In genomic region chr10:14800397-14800796, GRCh38 we compare ENCODE assay signal across 34 cellular contexts.
"Had no signal": no experiment of that assay in that cellular context is flagged by ENCODE, and none has a peak within 500 bp of the region (broad histone marks: within the 10 kb centered on the region; RNA-seq: fewer than 3 reads in every experiment).

No MANE protein-coding gene starts in this region.

- H3K4me1 Mint-ChIP-seq: activated CD4-positive, alpha-beta T cell treated with anti-CD3 and anti-CD28 coated beads for 36 hours; activated CD4-positive, alpha-beta T cell treated with anti-CD3 and anti-CD28 coated beads, Interleukin-2, amount 10 ng/mL, durations not matched to agents 7 days and 5 days; brain had no signal

- H3K4me3 ChIP-seq: PC-9, SJCRH30, SK-N-MC had no signal

- DNase-seq: activated CD4-positive, alpha-beta T cell treated with anti-CD3 and anti-CD28 coated beads for 36 hours; activated CD4-positive, alpha-beta T cell treated with anti-CD3 and anti-CD28 coated beads, Interleukin-2, amount 10 ng/mL, durations not matched to agents 7 days and 5 days; activated CD4-positive, alpha-beta T cell treated with anti-CD3 and anti-CD28 coated beads, Interleukin-2, amount 50 U/mL, for 48 hours; activated CD8-positive, alpha-beta memory T cell treated with anti-CD3 and anti-CD28 coated beads, Interleukin-2, amount 50 U/mL, for 4 hours; activated CD8-positive, alpha-beta T cell treated with anti-CD3 and anti-CD28 coated beads, Interleukin-2, amount 10 ng/mL, durations not matched to agents 7 days and 5 days; activated gamma-delta T cell treated with Interleukin-2 at 50 U/mL for 16 hours; activated naive CD4-positive, alpha-beta T cell treated with anti-CD3 and anti-CD28 coated beads for 36 hours; activated T-cell treated with anti-CD3 and anti-CD28 coated beads for 4 hours; activated T-cell treated with anti-CD3 and anti-CD28 coated beads, Interleukin-2, amount 50 U/mL, for 4 hours; anterior cingulate cortex; caudate nucleus; cerebellar nuclear complex; Kasumi-1; KBM-7; MM.1S; NCI-H1092 treated with DMSO at 0.1 percent for 48 hours; NCI-H1417; NCI-H146; NCI-H187; NCI-H2029 treated with DMSO at 0.1 percent for 48 hours; NCI-H2171 treated with DMSO at 0.1 percent for 48 hours; NCI-H226; NCI-H446 treated with DMSO at 0.1 percent for 48 hours; NCI-H524; NCI-H69; PC-9; SHP77; SJCRH30 had no signal

- H3K36me3 Mint-ChIP-seq: activated naive CD4-positive, alpha-beta T cell treated with anti-CD3 and anti-CD28 coated beads, Interleukin-2, amount 50 U/mL, for 72 hours; brain had no signal

- H3K27ac Mint-ChIP-seq: activated CD4-positive, alpha-beta T cell treated with anti-CD3 and anti-CD28 coated beads for 36 hours; activated CD4-positive, alpha-beta T cell treated with anti-CD3 and anti-CD28 coated beads, Interleukin-2, amount 10 ng/mL, durations not matched to agents 7 days and 5 days; activated CD8-positive, alpha-beta T cell treated with anti-CD3 and anti-CD28 coated beads, Interleukin-2, amount 10 ng/mL, durations not matched to agents 7 days and 5 days; activated naive CD4-positive, alpha-beta T cell treated with anti-CD3 and anti-CD28 coated beads for 36 hours; activated naive CD4-positive, alpha-beta T cell treated with anti-CD3 and anti-CD28 coated beads, Interleukin-2, amount 50 U/mL, for 72 hours; activated T-helper 1 cell treated with anti-CD3 and anti-CD28 coated beads, Interleukin-12 subunit alpha, Interleukin-12 subunit beta, Interleukin-2, Interleukin-4 antibody, amounts not matched to agents 30 ng/mL and 10 ng/mL and 1 ng/mL, durations not matched to agents 14 hours and 24 hours and 36 hours; brain; T-helper 2 cell treated with Interferon-gamma antibody and Interleukin-4, amounts not matched to agents 5 μg/mL and 100 μg/mL, for 36 hours had no signal

- H3K27me3 Mint-ChIP-seq: activated CD4-positive, alpha-beta T cell treated with anti-CD3 and anti-CD28 coated beads for 36 hours had no signal

- H3K4me1 ChIP-seq: SJCRH30 had no signal

- ATAC-seq: activated CD4-positive, alpha-beta T cell treated with anti-CD3 and anti-CD28 coated beads for 36 hours; activated CD4-positive, CD25-positive, alpha-beta regulatory T cell treated with anti-CD3 and anti-CD28 coated beads, Interleukin-2, amount 50 U/mL, for 24 hours; activated CD8-positive, alpha-beta T cell treated with anti-CD3 and anti-CD28 coated beads, Interleukin-2, amount 10 ng/mL, durations not matched to agents 7 days and 5 days; activated naive CD4-positive, alpha-beta T cell treated with anti-CD3 and anti-CD28 coated beads, Interleukin-2, amount 50 U/mL, for 72 hours; activated T-cell treated with anti-CD3 and anti-CD28 coated beads, Interleukin-2, amount 50 U/mL, for 4 hours had no signal

- H3K27ac ChIP-seq: PC-9, SJCRH30, SK-N-MC had no signal

- H3K9me3 ChIP-seq: SJCRH30 had no signal

- H3K27me3 ChIP-seq: SJCRH30 had no signal

- H3K36me3 ChIP-seq: SJCRH30 had no signal

- H3K9me3 Mint-ChIP-seq: activated CD4-positive, alpha-beta T cell treated with anti-CD3 and anti-CD28 coated beads, Interleukin-2, amount 10 ng/mL, durations not matched to agents 7 days and 5 days; activated naive CD4-positive, alpha-beta T cell treated with anti-CD3 and anti-CD28 coated beads for 36 hours; activated naive CD4-positive, alpha-beta T cell treated with anti-CD3 and anti-CD28 coated beads, Interleukin-2, amount 50 U/mL, for 72 hours; activated T-cell treated with anti-CD3 and anti-CD28 coated beads, Interleukin-2, amount 50 U/mL, for 4 hours; activated T-helper 1 cell treated with anti-CD3 and anti-CD28 coated beads, Interleukin-12 subunit alpha, Interleukin-12 subunit beta, Interleukin-2, Interleukin-4 antibody, amounts not matched to agents 30 ng/mL and 10 ng/mL and 1 ng/mL, durations not matched to agents 14 hours and 24 hours and 36 hours; T-helper 2 cell treated with Interferon-gamma antibody and Interleukin-4, amounts not matched to agents 5 μg/mL and 100 μg/mL, for 36 hours had no signal

- H3K4me3 Mint-ChIP-seq: activated CD4-positive, alpha-beta T cell treated with anti-CD3 and anti-CD28 coated beads for 36 hours; activated CD4-positive, alpha-beta T cell treated with anti-CD3 and anti-CD28 coated beads, Interleukin-2, amount 10 ng/mL, durations not matched to agents 7 days and 5 days; activated CD8-positive, alpha-beta T cell treated with anti-CD3 and anti-CD28 coated beads, Interleukin-2, amount 10 ng/mL, durations not matched to agents 7 days and 5 days; activated naive CD4-positive, alpha-beta T cell treated with anti-CD3 and anti-CD28 coated beads for 36 hours; activated T-cell treated with anti-CD3 and anti-CD28 coated beads, Interleukin-2, amount 50 U/mL, for 4 hours; activated T-helper 1 cell treated with anti-CD3 and anti-CD28 coated beads, Interleukin-12 subunit alpha, Interleukin-12 subunit beta, Interleukin-2, Interleukin-4 antibody, amounts not matched to agents 30 ng/mL and 10 ng/mL and 1 ng/mL, durations not matched to agents 14 hours and 24 hours and 36 hours; brain; T-helper 2 cell treated with Interferon-gamma antibody and Interleukin-4, amounts not matched to agents 5 μg/mL and 100 μg/mL, for 36 hours had no signal
